1 cellular context compared by ENCODE assay signal in the genomic region with DNA sequence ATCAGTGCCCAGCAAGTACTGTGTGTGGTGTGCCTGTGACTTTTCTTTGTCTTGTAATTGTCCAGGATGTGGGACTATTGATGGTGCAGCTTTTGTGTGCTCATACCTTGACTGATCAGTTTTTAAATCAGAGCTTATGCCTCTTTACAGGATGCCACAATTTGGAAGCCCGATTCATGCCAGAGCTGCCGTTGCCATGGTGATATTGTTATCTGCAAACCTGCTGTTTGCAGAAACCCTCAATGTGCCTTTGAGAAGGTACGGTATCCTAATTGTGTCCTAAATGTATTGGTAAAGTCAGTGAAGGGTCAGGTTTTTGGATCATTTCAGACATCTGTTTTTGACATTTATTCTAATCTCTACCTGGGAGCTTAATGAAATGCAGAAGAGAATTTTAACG.
TF ChIP-seq lines count a peak whose summit lies in the region.

No MANE protein-coding gene starts in this region.

TF ChIP-seq in GM23338, 12 proteins besides CTCF, POLR2A, EP300 and RAD21 (continued from another document):
- TF ChIP-seq REST (IDR thresholded peaks at IDR 0.05; ENCODE audit: unreplicated experiment), result no peak
- TF ChIP-seq EZH2 (IDR thresholded peaks at IDR 0.05; ENCODE audit: low read depth, unreplicated experiment), result no peak
- TF ChIP-seq EZH2phosphoT487 (IDR thresholded peaks at IDR 0.05; ENCODE audit: unreplicated experiment), result no peak
- TF ChIP-seq ZNF114 (CRISPR knock-in tag; IDR thresholded peaks at IDR 0.05), result no peak
- no peak for TF ChIP-seq ZNF462 (CRISPR knock-in tag; IDR thresholded peaks at IDR 0.05)
- TF ChIP-seq, protein P1, sequence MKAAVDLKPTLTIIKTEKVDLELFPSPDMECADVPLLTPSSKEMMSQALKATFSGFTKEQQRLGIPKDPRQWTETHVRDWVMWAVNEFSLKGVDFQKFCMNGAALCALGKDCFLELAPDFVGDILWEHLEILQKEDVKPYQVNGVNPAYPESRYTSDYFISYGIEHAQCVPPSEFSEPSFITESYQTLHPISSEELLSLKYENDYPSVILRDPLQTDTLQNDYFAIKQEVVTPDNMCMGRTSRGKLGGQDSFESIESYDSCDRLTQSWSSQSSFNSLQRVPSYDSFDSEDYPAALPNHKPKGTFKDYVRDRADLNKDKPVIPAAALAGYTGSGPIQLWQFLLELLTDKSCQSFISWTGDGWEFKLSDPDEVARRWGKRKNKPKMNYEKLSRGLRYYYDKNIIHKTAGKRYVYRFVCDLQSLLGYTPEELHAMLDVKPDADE (IDR thresholded peaks at IDR 0.05), result no peak
- no peak for TF ChIP-seq NANOG (IDR thresholded peaks at IDR 0.05; ENCODE audit: borderline replicate concordance)
- TF ChIP-seq POLR2AphosphoS5 (IDR thresholded peaks at IDR 0.05; ENCODE audit: low read depth), result no peak
- TF ChIP-seq JUNB (IDR thresholded peaks at IDR 0.05; ENCODE audit: unreplicated experiment), result no peak
- no peak for TF ChIP-seq CREB1 (CRISPR knock-in tag; IDR thresholded peaks at IDR 0.05; ENCODE audit: low read depth)
